Comparison of ENCODE assay signal across 8 cellular contexts in genomic region chr2:108583903-108584520, GRCh38.
DNase-seq lines count a peak whose midpoint lies in the region; ATAC-seq, FAIRE-seq and TF ChIP-seq lines count a peak whose summit lies in the region.

No MANE protein-coding gene starts in this region.

- H3K36me3 ChIP-seq in brain microvascular endothelial cell (replicated peaks), result no peaks in the 10 kb centered on the region

- no peak overlapping the region for H3K4me3 ChIP-seq in brain microvascular endothelial cell (ENCODE audit: low read depth, low read length)

- peak; percentile 59 for TF ChIP-seq CTCF in GM13976 (IDR thresholded peaks at IDR 0.05; ENCODE audit: borderline replicate concordance, control extremely low read depth, extremely low read depth, insufficient read depth, missing control alignments)
- peak; percentile 81 for TF ChIP-seq CTCF in brain microvascular endothelial cell (IDR thresholded peaks at IDR 0.05; ENCODE audit: low read depth, low read length, missing control alignments)

- DNase-seq in GM13976 (ENCODE audit: low spot score) (peak; percentile 72), NCI-H1694 treated with DMSO at 0.1 percent for 48 hours (lab: John Stamatoyannopoulos, UW) (peak; percentile 74), T-helper 22 cell (ENCODE audit: low read depth) (peak; percentile 9), brain microvascular endothelial cell (peak; percentile 84)
- peak in 2 of 3 donors; percentile 28 to 54 for DNase-seq in stimulated activated CD4-positive, alpha-beta T cell treated with anti-CD3 and anti-CD28 coated beads, Interleukin-12 subunit alpha, Interleukin-12 subunit beta, amount 100 ng/mL, for 48 hours (ENCODE audit: low read depth in 2 of 3, low spot score in 1 of 3)

- H3K27ac ChIP-seq in brain microvascular endothelial cell, result peak overlapping the region; percentile 52

- FAIRE-seq in A204.1 (lab: Jason Lieb, UNC) (peak; percentile 35), islet of Langerhans (lab: Jason Lieb, UNC) (peak; percentile 87)

- peak; percentile 75 for ATAC-seq in HG02852 (IDR thresholded peaks at IDR 0.05; ENCODE audit: unreplicated experiment)

- in situ Hi-C loops in GM13976 (cut with MboI; ENCODE audit: low sequenced_read_pairs, unreplicated experiment), result loop anchor here (25.0 kb wide), 1 partner anchor 222 kb away; no protein-coding TSS in a partner anchor
- in situ Hi-C loops in brain microvascular endothelial cell (cut with HindIII; ENCODE audit: low pct_ligation_motif_present, low sequenced_read_pairs), result no loop called here

- H3K27me3 ChIP-seq in brain microvascular endothelial cell (replicated peaks), result no peaks in the 10 kb centered on the region

Comparison
In these comparisons a context has a peak if more than half of its experiments do, and no peak if none do; other contexts are left out.
1. DNase-seq: peak in every context shown above with its lines; median percentile 84 in brain microvascular endothelial cell; 74 in NCI-H1694 treated with DMSO at 0.1 percent for 48 hours; 72 in GM13976; 41 in stimulated activated CD4-positive, alpha-beta T cell treated with anti-CD3 and anti-CD28 coated beads, Interleukin-12 subunit alpha, Interleukin-12 subunit beta, amount 100 ng/mL, for 48 hours; 9 in T-helper 22 cell.